ENCODE assay signal across 25 cellular contexts in genomic region chr10:107496594-107496993, GRCh38.
DNase-seq lines count a peak whose midpoint lies in the region; ATAC-seq, FAIRE-seq and TF ChIP-seq lines count a peak whose summit lies in the region.
"Had no signal": no experiment of that assay in that cellular context is flagged by ENCODE, and none has a peak within 500 bp of the region (broad histone marks: within the 10 kb centered on the region; RNA-seq: fewer than 3 reads in every experiment).

No MANE protein-coding gene starts in this region.

- H3K4me3 ChIP-seq in fibroblast of lung (replicated peaks in 1 of 4; ENCODE audit: control extremely low read depth in 1 of 4, insufficient read depth in 1 of 4, low read depth in 3 of 4, low read length in 4 of 4) = no peak overlapping the region
- no peak overlapping the region for H3K4me3 ChIP-seq in smooth muscle cell
- H3K4me3 ChIP-seq: K562, Peyer's patch, SJCRH30 had no signal

- ATAC-seq in SK-N-SH treated with all-trans-retinoic acid at 6 μM for 48 hours = peak; percentile 70
- ATAC-seq: HepG2, K562 had no signal

- no peak for TF ChIP-seq POLR2A in GM12892 (IDR thresholded peaks at IDR 0.05; ENCODE audit: low read depth, low read length)

- H3K4me1 ChIP-seq in fibroblast of lung (ENCODE audit: control insufficient read depth, extremely low read depth, insufficient read depth, low read length) (no peaks in the 10 kb centered on the region), smooth muscle cell (ENCODE audit: low read depth) (no peaks in the 10 kb centered on the region)
- H3K4me1 ChIP-seq: Peyer's patch, SJCRH30 had no signal

- H3K27ac ChIP-seq in fibroblast of lung (ENCODE audit: insufficient read depth, low read length) (no peak overlapping the region), smooth muscle cell (ENCODE audit: low read depth) (no peak overlapping the region)
- H3K27ac ChIP-seq: HL-60, Peyer's patch, SJCRH30 had no signal

- H3K36me3 ChIP-seq in fibroblast of lung (ENCODE audit: control insufficient read depth, insufficient read depth, low read length) (no peaks in the 10 kb centered on the region), smooth muscle cell (ENCODE audit: low read depth) (no peaks in the 10 kb centered on the region)
- H3K36me3 ChIP-seq: Peyer's patch, SJCRH30 had no signal

- WGBS in smooth muscle cell (ENCODE audit: low lambda C conversion rate) = 65% methylated on average over 2 of the region's 2 CpGs

- H3K9ac ChIP-seq in fibroblast of lung (ENCODE audit: insufficient read depth, low read length) (no peak overlapping the region), smooth muscle cell (ENCODE audit: low read depth) (no peak overlapping the region)

- FAIRE-seq in GM12892 (lab: Jason Lieb, UNC) = no peak
- FAIRE-seq: GM18507, HepG2, K562 had no signal

- no peak overlapping the region for H2AFZ ChIP-seq in fibroblast of lung (ENCODE audit: low read length)
- no peak overlapping the region for H2AFZ ChIP-seq in smooth muscle cell (ENCODE audit: low read depth)

- H4K20me1 ChIP-seq in fibroblast of lung (ENCODE audit: control insufficient read depth, extremely low read depth, insufficient read depth, low read length) (no peaks in the 10 kb centered on the region), smooth muscle cell (ENCODE audit: low read depth) (no peaks in the 10 kb centered on the region)

- no peaks in the 10 kb centered on the region for H3K9me3 ChIP-seq in fibroblast of lung (ENCODE audit: control insufficient read depth, insufficient read depth, low read depth, low read length)
- no peaks in the 10 kb centered on the region for H3K9me3 ChIP-seq in smooth muscle cell (replicated peaks; ENCODE audit: low read depth)
- H3K9me3 ChIP-seq: Peyer's patch, SJCRH30 had no signal

- H3K4me2 ChIP-seq in fibroblast of lung (ENCODE audit: extremely low read depth, insufficient read depth, low read length) (no peak overlapping the region), smooth muscle cell (no peak overlapping the region)

- DNase-seq in EH (ENCODE audit: low read depth) (peak; percentile 13), fibroblast of lung (ENCODE audit: low read depth in 2 of 2) (peak; percentile 1 to 9), non-pigmented ciliary epithelial cell (ENCODE audit: low read depth) (peak; percentile 26), GM12892 (ENCODE audit: insufficient read length) (no peak), kidney glomerular epithelial cell (lab: John Stamatoyannopoulos, UW) (no peak), SW480 (ENCODE audit: low spot score) (no peak), smooth muscle cell (lab: John Stamatoyannopoulos, UW; ENCODE audit: unreplicated experiment) (no peak)
- DNase-seq: CD4-positive, CD25-positive, alpha-beta regulatory T cell; COR-L47; DMS79 treated with DMSO at 0.1 percent for 48 hours; GOT3; HCEC 1CT; NCI-H1092 treated with DMSO at 0.1 percent for 48 hours; NCI-H1436 treated with DMSO at 0.1 percent for 48 hours; NCI-H2029 treated with DMSO at 0.1 percent for 48 hours; NCI-H226; NCI-H510A treated with DMSO at 0.1 percent for 48 hours; NCI-H748 treated with DMSO at 0.1 percent for 48 hours; Peyer's patch; SJCRH30 had no signal

- TF ChIP-seq CTCF in fibroblast of lung (conservative IDR thresholded peaks at IDR 0.05 in 1 of 2, IDR thresholded peaks at IDR 0.05 in 1 of 2; ENCODE audit: low read depth in 1 of 2, low read length in 2 of 2) (no peak), smooth muscle cell (IDR thresholded peaks at IDR 0.05; ENCODE audit: borderline replicate concordance, insufficient read depth, poor library complexity, severe bottlenecking) (no peak)

- H3K27me3 ChIP-seq in fibroblast of lung (ENCODE audit: control insufficient read depth, insufficient read depth, low read length) (no peaks in the 10 kb centered on the region), smooth muscle cell (ENCODE audit: low read depth) (no peaks in the 10 kb centered on the region)
- H3K27me3 ChIP-seq: Peyer's patch, SJCRH30 had no signal

- H3K79me2 ChIP-seq in fibroblast of lung (ENCODE audit: control insufficient read depth, insufficient read depth, low read length) = no peaks in the 10 kb centered on the region
- no peaks in the 10 kb centered on the region for H3K79me2 ChIP-seq in smooth muscle cell (ENCODE audit: low read depth)

- no peaks in the 10 kb centered on the region for H3F3A ChIP-seq in smooth muscle cell (ENCODE audit: low read depth)

TF ChIP-seq in SK-N-SH treated with all-trans-retinoic acid at 6 μM for 48 hours, 23 proteins besides CTCF, POLR2A, EP300 and RAD21 (continues in another document):
- no peak for TF ChIP-seq ZNF8 (CRISPR knock-in tag; IDR thresholded peaks at IDR 0.05)
- no peak for TF ChIP-seq ZFP30 (CRISPR knock-in tag; IDR thresholded peaks at IDR 0.05)
- no peak for TF ChIP-seq PPARA (CRISPR knock-in tag; IDR thresholded peaks at IDR 0.05; ENCODE audit: borderline replicate concordance)
- no peak for TF ChIP-seq BACH2 (CRISPR knock-in tag; IDR thresholded peaks at IDR 0.05; ENCODE audit: borderline replicate concordance)
- TF ChIP-seq TOX (CRISPR knock-in tag; IDR thresholded peaks at IDR 0.05; ENCODE audit: borderline replicate concordance) = no peak
- no peak for TF ChIP-seq ARNTL (CRISPR knock-in tag; IDR thresholded peaks at IDR 0.05; ENCODE audit: borderline replicate concordance, low read depth)
- no peak for TF ChIP-seq ZNF70 (CRISPR knock-in tag; IDR thresholded peaks at IDR 0.05)
- TF ChIP-seq SNAI2 (CRISPR knock-in tag; IDR thresholded peaks at IDR 0.05) = no peak
- no peak for TF ChIP-seq TSHZ2 (CRISPR knock-in tag; IDR thresholded peaks at IDR 0.05)
- TF ChIP-seq ESRRG (CRISPR knock-in tag; IDR thresholded peaks at IDR 0.05) = no peak
- no peak for TF ChIP-seq ZNF565 (CRISPR knock-in tag; conservative IDR thresholded peaks at IDR 0.05; ENCODE audit: low read depth)
- TF ChIP-seq CSDC2 (CRISPR knock-in tag; IDR thresholded peaks at IDR 0.05) = no peak
- TF ChIP-seq POU6F1 (CRISPR knock-in tag; IDR thresholded peaks at IDR 0.05; ENCODE audit: borderline replicate concordance, low read depth) = no peak
- TF ChIP-seq, protein P1, sequence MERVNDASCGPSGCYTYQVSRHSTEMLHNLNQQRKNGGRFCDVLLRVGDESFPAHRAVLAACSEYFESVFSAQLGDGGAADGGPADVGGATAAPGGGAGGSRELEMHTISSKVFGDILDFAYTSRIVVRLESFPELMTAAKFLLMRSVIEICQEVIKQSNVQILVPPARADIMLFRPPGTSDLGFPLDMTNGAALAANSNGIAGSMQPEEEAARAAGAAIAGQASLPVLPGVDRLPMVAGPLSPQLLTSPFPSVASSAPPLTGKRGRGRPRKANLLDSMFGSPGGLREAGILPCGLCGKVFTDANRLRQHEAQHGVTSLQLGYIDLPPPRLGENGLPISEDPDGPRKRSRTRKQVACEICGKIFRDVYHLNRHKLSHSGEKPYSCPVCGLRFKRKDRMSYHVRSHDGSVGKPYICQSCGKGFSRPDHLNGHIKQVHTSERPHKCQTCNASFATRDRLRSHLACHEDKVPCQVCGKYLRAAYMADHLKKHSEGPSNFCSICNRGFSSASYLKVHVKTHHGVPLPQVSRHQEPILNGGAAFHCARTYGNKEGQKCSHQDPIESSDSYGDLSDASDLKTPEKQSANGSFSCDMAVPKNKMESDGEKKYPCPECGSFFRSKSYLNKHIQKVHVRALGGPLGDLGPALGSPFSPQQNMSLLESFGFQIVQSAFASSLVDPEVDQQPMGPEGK (CRISPR knock-in tag; IDR thresholded peaks at IDR 0.05; ENCODE audit: borderline replicate concordance) = no peak
- no peak for TF ChIP-seq RARB (CRISPR knock-in tag; IDR thresholded peaks at IDR 0.05)
- no peak for TF ChIP-seq ISL1 (CRISPR knock-in tag; IDR thresholded peaks at IDR 0.05)
- TF ChIP-seq ZC3H10 (CRISPR knock-in tag; IDR thresholded peaks at IDR 0.05) = no peak

Comparison
In these comparisons a context has a peak if more than half of its experiments do, and no peak if none do; other contexts are left out.
1. DNase-seq: peak in EH (single experiment), fibroblast of lung (2 of 2) and non-pigmented ciliary epithelial cell (single experiment); none in GM12892 (single experiment), kidney glomerular epithelial cell (single experiment), SW480 (single experiment) and smooth muscle cell (single experiment).